1 cellular context compared by ENCODE assay signal in the genomic region with DNA sequence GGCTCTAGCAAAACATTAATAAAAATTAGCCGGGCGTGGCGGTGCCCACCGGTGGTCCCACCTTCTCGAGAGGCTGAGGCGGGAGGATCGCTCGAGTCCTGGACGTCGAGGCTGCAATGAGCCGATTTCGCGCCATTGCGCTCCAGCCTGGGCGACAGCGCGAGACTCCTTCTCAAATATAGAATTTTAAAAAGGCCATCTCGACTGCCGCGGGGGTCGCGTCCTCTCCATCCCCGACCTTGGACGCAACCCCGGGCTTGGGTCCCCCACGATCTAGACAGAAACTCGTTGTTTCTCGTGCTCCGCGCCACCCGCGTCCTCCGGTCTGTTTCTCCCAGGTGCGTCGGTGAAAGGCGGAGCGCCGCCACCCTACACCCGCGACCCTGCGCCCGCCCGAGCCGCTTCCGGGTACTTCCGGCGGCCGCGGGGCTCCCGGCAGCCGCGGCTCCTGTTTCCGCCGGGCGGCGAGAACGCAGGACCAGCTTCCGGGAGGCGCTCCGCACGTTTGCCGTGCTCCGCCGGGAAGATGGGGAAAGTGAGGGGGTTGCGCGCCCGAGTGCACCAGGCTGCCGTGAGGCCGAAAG.
A peak's percentile ranks its signal among the peaks of the same experiment; 100 is the strongest.
TF ChIP-seq lines count a peak whose summit lies in the region.

A gene with protein sequence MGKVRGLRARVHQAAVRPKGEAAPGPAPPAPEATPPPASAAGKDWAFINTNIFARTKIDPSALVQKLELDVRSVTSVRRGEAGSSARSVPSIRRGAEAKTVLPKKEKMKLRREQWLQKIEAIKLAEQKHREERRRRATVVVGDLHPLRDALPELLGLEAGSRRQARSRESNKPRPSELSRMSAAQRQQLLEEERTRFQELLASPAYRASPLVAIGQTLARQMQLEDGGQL (plus strand): TSS at position 498 of the 584 bp plus-strand sequence. CDS start 29 bp downstream, at position 527.

TF ChIP-seq in K562, 482 proteins besides CTCF, POLR2A, EP300 and RAD21 (continued from another document and continues in another):
- TF ChIP-seq ETV6 (IDR thresholded peaks at IDR 0.05; ENCODE audit: borderline replicate concordance in 1 of 2, low read depth in 2 of 2, low read length in 1 of 2) (peak in 1 of 2 experiments; percentile 57; a peak in 1 of 4 replicates), ETV6 (CRISPR knock-in tag; IDR thresholded peaks at IDR 0.05; ENCODE audit: borderline replicate concordance) (0 out of 2 replicates have a peak, but pooled peaks have one; percentile 47), ZNF778 (CRISPR knock-in tag; IDR thresholded peaks at IDR 0.05) (no peak), FIP1L1 (IDR thresholded peaks at IDR 0.05; ENCODE audit: low read depth, low read length, poor library complexity, severe bottlenecking) (peak; percentile 99), CREBBP (IDR thresholded peaks at IDR 0.05; ENCODE audit: low read depth, low read length) (no peak), ZNF212 (CRISPR knock-in tag; IDR thresholded peaks at IDR 0.05) (0 out of 2 replicates have a peak, but pooled peaks have one; percentile 51), XRCC5 (IDR thresholded peaks at IDR 0.05; ENCODE audit: low read depth, low read length) (peak; percentile 99), KAT2B (IDR thresholded peaks at IDR 0.05; ENCODE audit: low read depth, low read length) (no peak), MEIS2 (IDR thresholded peaks at IDR 0.05; ENCODE audit: partially characterized antibody) (no peak), ZNF408 (CRISPR knock-in tag; IDR thresholded peaks at IDR 0.05; ENCODE audit: low read depth) (peak; percentile 66; the same call in 1 of the 2 replicates), ZNF717 (CRISPR knock-in tag; IDR thresholded peaks at IDR 0.05) (no peak), HDGF (IDR thresholded peaks at IDR 0.05) (no peak), ARID2 (IDR thresholded peaks at IDR 0.05) (no peak), GABPA (tag; conservative IDR thresholded peaks at IDR 0.05; ENCODE audit: low read depth) (peak; percentile 100), TARDBP (IDR thresholded peaks at IDR 0.05) (peak; percentile 85), PHF8 (IDR thresholded peaks at IDR 0.05; ENCODE audit: borderline replicate concordance, low read length) (peak; percentile 93), EGR1 (conservative IDR thresholded peaks at IDR 0.05) (peak; percentile 51), ZNF384 (IDR thresholded peaks at IDR 0.05; ENCODE audit: low read depth, low read length) (0 out of 2 replicates have a peak, but pooled peaks have one; percentile 60), WHSC1 (IDR thresholded peaks at IDR 0.05; ENCODE audit: low read length) (no peak), TRIM28 (IDR thresholded peaks at IDR 0.05) (peak; percentile 57; the same call in 1 of the 2 replicates), ZNF316 (IDR thresholded peaks at IDR 0.05) (no peak), DIDO1 (tag; IDR thresholded peaks at IDR 0.05; ENCODE audit: low read depth) (peak; percentile 95), ATF7 (IDR thresholded peaks at IDR 0.05) (peak; percentile 82), FOXJ3 (CRISPR knock-in tag; IDR thresholded peaks at IDR 0.05) (no peak), CBX3 (IDR thresholded peaks at IDR 0.05; ENCODE audit: borderline replicate concordance in 1 of 2, low read length in 2 of 2) (peak in 1 of 2 experiments; percentile 58; a peak in 2 of 3 replicates), KLF10 (CRISPR knock-in tag; IDR thresholded peaks at IDR 0.05) (no peak), STAT5A (IDR thresholded peaks at IDR 0.05; ENCODE audit: borderline replicate concordance, low read length) (peak; percentile 25; the same call in 1 of the 2 replicates)
- TF ChIP-seq, protein P1, sequence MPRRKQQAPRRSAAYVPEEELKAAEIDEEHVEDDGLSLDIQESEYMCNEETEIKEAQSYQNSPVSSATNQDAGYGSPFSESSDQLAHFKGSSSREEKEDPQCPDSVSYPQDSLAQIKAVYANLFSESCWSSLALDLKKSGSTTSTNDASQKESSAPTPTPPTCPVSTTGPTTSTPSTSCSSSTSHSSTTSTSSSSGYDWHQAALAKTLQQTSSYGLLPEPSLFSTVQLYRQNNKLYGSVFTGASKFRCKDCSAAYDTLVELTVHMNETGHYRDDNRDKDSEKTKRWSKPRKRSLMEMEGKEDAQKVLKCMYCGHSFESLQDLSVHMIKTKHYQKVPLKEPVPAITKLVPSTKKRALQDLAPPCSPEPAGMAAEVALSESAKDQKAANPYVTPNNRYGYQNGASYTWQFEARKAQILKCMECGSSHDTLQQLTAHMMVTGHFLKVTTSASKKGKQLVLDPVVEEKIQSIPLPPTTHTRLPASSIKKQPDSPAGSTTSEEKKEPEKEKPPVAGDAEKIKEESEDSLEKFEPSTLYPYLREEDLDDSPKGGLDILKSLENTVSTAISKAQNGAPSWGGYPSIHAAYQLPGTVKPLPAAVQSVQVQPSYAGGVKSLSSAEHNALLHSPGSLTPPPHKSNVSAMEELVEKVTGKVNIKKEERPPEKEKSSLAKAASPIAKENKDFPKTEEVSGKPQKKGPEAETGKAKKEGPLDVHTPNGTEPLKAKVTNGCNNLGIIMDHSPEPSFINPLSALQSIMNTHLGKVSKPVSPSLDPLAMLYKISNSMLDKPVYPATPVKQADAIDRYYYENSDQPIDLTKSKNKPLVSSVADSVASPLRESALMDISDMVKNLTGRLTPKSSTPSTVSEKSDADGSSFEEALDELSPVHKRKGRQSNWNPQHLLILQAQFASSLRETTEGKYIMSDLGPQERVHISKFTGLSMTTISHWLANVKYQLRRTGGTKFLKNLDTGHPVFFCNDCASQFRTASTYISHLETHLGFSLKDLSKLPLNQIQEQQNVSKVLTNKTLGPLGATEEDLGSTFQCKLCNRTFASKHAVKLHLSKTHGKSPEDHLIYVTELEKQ (CRISPR knock-in tag; IDR thresholded peaks at IDR 0.05), result no peak
- TF ChIP-seq, protein P2, sequence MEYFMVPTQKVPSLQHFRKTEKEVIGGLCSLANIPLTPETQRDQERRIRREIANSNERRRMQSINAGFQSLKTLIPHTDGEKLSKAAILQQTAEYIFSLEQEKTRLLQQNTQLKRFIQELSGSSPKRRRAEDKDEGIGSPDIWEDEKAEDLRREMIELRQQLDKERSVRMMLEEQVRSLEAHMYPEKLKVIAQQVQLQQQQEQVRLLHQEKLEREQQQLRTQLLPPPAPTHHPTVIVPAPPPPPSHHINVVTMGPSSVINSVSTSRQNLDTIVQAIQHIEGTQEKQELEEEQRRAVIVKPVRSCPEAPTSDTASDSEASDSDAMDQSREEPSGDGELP (CRISPR knock-in tag; IDR thresholded peaks at IDR 0.05; ENCODE audit: borderline replicate concordance), result peak; percentile 88
- TF ChIP-seq, protein P3, sequence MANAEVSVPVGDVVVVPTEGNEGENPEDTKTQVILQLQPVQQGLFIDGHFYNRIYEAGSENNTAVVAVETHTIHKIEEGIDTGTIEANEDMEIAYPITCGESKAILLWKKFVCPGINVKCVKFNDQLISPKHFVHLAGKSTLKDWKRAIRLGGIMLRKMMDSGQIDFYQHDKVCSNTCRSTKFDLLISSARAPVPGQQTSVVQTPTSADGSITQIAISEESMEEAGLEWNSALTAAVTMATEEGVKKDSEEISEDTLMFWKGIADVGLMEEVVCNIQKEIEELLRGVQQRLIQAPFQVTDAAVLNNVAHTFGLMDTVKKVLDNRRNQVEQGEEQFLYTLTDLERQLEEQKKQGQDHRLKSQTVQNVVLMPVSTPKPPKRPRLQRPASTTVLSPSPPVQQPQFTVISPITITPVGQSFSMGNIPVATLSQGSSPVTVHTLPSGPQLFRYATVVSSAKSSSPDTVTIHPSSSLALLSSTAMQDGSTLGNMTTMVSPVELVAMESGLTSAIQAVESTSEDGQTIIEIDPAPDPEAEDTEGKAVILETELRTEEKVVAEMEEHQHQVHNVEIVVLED (CRISPR knock-in tag; IDR thresholded peaks at IDR 0.05), result peak; percentile 92
- TF ChIP-seq, protein P4, sequence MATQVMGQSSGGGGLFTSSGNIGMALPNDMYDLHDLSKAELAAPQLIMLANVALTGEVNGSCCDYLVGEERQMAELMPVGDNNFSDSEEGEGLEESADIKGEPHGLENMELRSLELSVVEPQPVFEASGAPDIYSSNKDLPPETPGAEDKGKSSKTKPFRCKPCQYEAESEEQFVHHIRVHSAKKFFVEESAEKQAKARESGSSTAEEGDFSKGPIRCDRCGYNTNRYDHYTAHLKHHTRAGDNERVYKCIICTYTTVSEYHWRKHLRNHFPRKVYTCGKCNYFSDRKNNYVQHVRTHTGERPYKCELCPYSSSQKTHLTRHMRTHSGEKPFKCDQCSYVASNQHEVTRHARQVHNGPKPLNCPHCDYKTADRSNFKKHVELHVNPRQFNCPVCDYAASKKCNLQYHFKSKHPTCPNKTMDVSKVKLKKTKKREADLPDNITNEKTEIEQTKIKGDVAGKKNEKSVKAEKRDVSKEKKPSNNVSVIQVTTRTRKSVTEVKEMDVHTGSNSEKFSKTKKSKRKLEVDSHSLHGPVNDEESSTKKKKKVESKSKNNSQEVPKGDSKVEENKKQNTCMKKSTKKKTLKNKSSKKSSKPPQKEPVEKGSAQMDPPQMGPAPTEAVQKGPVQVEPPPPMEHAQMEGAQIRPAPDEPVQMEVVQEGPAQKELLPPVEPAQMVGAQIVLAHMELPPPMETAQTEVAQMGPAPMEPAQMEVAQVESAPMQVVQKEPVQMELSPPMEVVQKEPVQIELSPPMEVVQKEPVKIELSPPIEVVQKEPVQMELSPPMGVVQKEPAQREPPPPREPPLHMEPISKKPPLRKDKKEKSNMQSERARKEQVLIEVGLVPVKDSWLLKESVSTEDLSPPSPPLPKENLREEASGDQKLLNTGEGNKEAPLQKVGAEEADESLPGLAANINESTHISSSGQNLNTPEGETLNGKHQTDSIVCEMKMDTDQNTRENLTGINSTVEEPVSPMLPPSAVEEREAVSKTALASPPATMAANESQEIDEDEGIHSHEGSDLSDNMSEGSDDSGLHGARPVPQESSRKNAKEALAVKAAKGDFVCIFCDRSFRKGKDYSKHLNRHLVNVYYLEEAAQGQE (CRISPR knock-in tag; IDR thresholded peaks at IDR 0.05; ENCODE audit: low read depth), result peak; percentile 78
- TF ChIP-seq, protein P5, sequence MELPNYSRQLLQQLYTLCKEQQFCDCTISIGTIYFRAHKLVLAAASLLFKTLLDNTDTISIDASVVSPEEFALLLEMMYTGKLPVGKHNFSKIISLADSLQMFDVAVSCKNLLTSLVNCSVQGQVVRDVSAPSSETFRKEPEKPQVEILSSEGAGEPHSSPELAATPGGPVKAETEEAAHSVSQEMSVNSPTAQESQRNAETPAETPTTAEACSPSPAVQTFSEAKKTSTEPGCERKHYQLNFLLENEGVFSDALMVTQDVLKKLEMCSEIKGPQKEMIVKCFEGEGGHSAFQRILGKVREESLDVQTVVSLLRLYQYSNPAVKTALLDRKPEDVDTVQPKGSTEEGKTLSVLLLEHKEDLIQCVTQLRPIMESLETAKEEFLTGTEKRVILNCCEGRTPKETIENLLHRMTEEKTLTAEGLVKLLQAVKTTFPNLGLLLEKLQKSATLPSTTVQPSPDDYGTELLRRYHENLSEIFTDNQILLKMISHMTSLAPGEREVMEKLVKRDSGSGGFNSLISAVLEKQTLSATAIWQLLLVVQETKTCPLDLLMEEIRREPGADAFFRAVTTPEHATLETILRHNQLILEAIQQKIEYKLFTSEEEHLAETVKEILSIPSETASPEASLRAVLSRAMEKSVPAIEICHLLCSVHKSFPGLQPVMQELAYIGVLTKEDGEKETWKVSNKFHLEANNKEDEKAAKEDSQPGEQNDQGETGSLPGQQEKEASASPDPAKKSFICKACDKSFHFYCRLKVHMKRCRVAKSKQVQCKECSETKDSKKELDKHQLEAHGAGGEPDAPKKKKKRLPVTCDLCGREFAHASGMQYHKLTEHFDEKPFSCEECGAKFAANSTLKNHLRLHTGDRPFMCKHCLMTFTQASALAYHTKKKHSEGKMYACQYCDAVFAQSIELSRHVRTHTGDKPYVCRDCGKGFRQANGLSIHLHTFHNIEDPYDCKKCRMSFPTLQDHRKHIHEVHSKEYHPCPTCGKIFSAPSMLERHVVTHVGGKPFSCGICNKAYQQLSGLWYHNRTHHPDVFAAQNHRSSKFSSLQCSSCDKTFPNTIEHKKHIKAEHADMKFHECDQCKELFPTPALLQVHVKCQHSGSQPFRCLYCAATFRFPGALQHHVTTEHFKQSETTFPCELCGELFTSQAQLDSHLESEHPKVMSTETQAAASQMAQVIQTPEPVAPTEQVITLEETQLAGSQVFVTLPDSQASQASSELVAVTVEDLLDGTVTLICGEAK (IDR thresholded peaks at IDR 0.05), result peak; percentile 100
- TF ChIP-seq, protein P5 (CRISPR knock-in tag; IDR thresholded peaks at IDR 0.05), result peak; percentile 26; the same call in 1 of the 2 replicates
